Comparison of ENCODE assay signal across 11 cellular contexts in genomic region chr7:27101188-27101905, GRCh38. TPM values are rescaled to one million over a fixed set of nuclear protein-coding genes. Genes with fewer than 3 reads are reported as not detected.
DNase-seq lines count a peak whose midpoint lies in the region; ATAC-seq and TF ChIP-seq lines count a peak whose summit lies in the region.
"Had no signal": no experiment of that assay in that cellular context is flagged by ENCODE, and none has a peak within 500 bp of the region (broad histone marks: within the 10 kb centered on the region; RNA-seq: fewer than 3 reads in every experiment).

No MANE protein-coding gene starts in this region.

- peaks cover 21% of the 10 kb centered on the region for H3K4me1 ChIP-seq in CD8-positive, alpha-beta memory T cell (ENCODE audit: insufficient read depth, low read length)
- H3K4me1 ChIP-seq in neuronal stem cell (ENCODE audit: control insufficient read depth in 2 of 2, insufficient read depth in 1 of 2, low read depth in 1 of 2, low read length in 2 of 2): peaks cover 0 to 1% of the 10 kb centered on the region in 2 donors

- no peak overlapping the region for H3K23ac ChIP-seq in neuronal stem cell (ENCODE audit: low read depth, low read length, poor library complexity)

- no peak for TF ChIP-seq CTCF in glutamatergic neuron (IDR thresholded peaks at IDR 0.05; ENCODE audit: partially characterized antibody, unreplicated experiment)

- POLR2A ChIA-PET in CD8-positive, alpha-beta memory T cell (lab: Charles Lee): no interaction called here

- H3K9me3 ChIP-seq in CD8-positive, alpha-beta memory T cell (ENCODE audit: low read length): no peaks in the 10 kb centered on the region
- peaks cover 0 to 2% of the 10 kb centered on the region in 2 donors for H3K9me3 ChIP-seq in neuronal stem cell (replicated peaks in 1 of 2; ENCODE audit: control insufficient read depth in 2 of 2, insufficient read depth in 1 of 2, low read depth in 1 of 2, low read length in 2 of 2)

- H3K36me3 Mint-ChIP-seq in CD8-positive, alpha-beta memory T cell: peaks cover 9 to 23% (median 15%) of the 10 kb centered on the region in 3 donors
- peaks cover 4% of the 10 kb centered on the region for H3K36me3 Mint-ChIP-seq in glutamatergic neuron (ENCODE audit: unreplicated experiment)

- ATAC-seq in GM21447 (IDR thresholded peaks at IDR 0.05; ENCODE audit: unreplicated experiment) (no peak), GM19351 (IDR thresholded peaks at IDR 0.05; ENCODE audit: unreplicated experiment) (no peak)
- ATAC-seq: activated CD4-positive, CD25-positive, alpha-beta regulatory T cell treated with anti-CD3 and anti-CD28 coated beads, Interleukin-2, amount 50 U/mL, for 24 hours had no signal

- H3K27me3 Mint-ChIP-seq in CD8-positive, alpha-beta memory T cell: peaks cover 43 to 74% of the 10 kb centered on the region in 2 donors
- peaks cover 71% of the 10 kb centered on the region for H3K27me3 Mint-ChIP-seq in glutamatergic neuron (ENCODE audit: unreplicated experiment)

- WGBS in neuronal stem cell (ENCODE audit: extremely low coverage in 2 of 2, insufficient read length in 2 of 2, insufficient replicate concordance in 1 of 2), 2 donors: no CpG with 5 or more reads among the region's 23 CpGs

- H3K14ac ChIP-seq in neuronal stem cell (ENCODE audit: low read length): no peak overlapping the region

- peak overlapping the region in 5 of 7 donors; percentile 2 to 55 (median 23) for H3K4me3 Mint-ChIP-seq in CD8-positive, alpha-beta memory T cell
- H3K4me3 Mint-ChIP-seq in glutamatergic neuron (ENCODE audit: unreplicated experiment): peak overlapping the region; percentile 43

- H3K4me2 ChIP-seq in neuronal stem cell (ENCODE audit: insufficient read depth, low read length, poor library complexity, severe bottlenecking): peak overlapping the region; percentile 13

- H3K36me3 ChIP-seq in CD8-positive, alpha-beta memory T cell (ENCODE audit: insufficient read depth, low read length): no peaks in the 10 kb centered on the region
- H3K36me3 ChIP-seq in neuronal stem cell (replicated peaks in 1 of 2; ENCODE audit: control insufficient read depth in 2 of 2, insufficient read depth in 2 of 2, low read length in 2 of 2): no peaks in the 10 kb centered on the region

- H2BK120ac ChIP-seq in neuronal stem cell (ENCODE audit: low read depth, low read length): no peak overlapping the region

- no peak for DNase-seq in CD8-positive, alpha-beta memory T cell
- DNase-seq in amniotic epithelial cell (ENCODE audit: low read depth): peak; percentile 54
- DNase-seq in glutamatergic neuron: no peak
- DNase-seq in neuronal stem cell (ENCODE audit: low spot score): no peak
- no peak for DNase-seq in activated CD4-positive, alpha-beta T cell treated with anti-CD3 and anti-CD28 coated beads for 4 hours
- DNase-seq in NCI-H187 (lab: John Stamatoyannopoulos, UW): no peak
- DNase-seq: activated naive CD4-positive, alpha-beta T cell treated with anti-CD3 and anti-CD28 coated beads for 36 hours; NCI-H2171 had no signal

- H4K8ac ChIP-seq in neuronal stem cell (ENCODE audit: low read depth, low read length): no peak overlapping the region

- no peak overlapping the region for H3K9ac ChIP-seq in neuronal stem cell (ENCODE audit: low read depth, low read length, poor library complexity)

- no peak overlapping the region for H3K18ac ChIP-seq in neuronal stem cell (ENCODE audit: low read length)

- no peaks in the 10 kb centered on the region for H3K79me1 ChIP-seq in neuronal stem cell (ENCODE audit: low read depth, low read length)

- no peak overlapping the region for H2AK5ac ChIP-seq in neuronal stem cell (ENCODE audit: low read depth, low read length)

- H3K4me3 ChIP-seq in CD8-positive, alpha-beta memory T cell (ENCODE audit: low read length): no peak overlapping the region
- H3K4me3 ChIP-seq in neuronal stem cell (ENCODE audit: low read length in 2 of 2): no peak overlapping the region

- H3K27ac ChIP-seq in CD8-positive, alpha-beta memory T cell (ENCODE audit: low read depth, low read length): no peak overlapping the region
- H3K27ac ChIP-seq in neuronal stem cell (replicated peaks; ENCODE audit: low read length): no peak overlapping the region

- H3K4ac ChIP-seq in neuronal stem cell (ENCODE audit: low read length): no peak overlapping the region

- no peak overlapping the region for H2BK5ac ChIP-seq in neuronal stem cell (ENCODE audit: low read length)

- no peak overlapping the region for H4K91ac ChIP-seq in neuronal stem cell (ENCODE audit: low read depth, low read length, poor library complexity)

- no peak overlapping the region for H3K27ac Mint-ChIP-seq in CD8-positive, alpha-beta memory T cell
- peak overlapping the region; percentile 49 for H3K27ac Mint-ChIP-seq in glutamatergic neuron (ENCODE audit: unreplicated experiment)
- H3K27ac Mint-ChIP-seq: activated naive CD4-positive, alpha-beta T cell treated with anti-CD3 and anti-CD28 coated beads for 36 hours had no signal

- no peak overlapping the region for H2BK12ac ChIP-seq in neuronal stem cell (ENCODE audit: low read length)

- H2BK15ac ChIP-seq in neuronal stem cell (ENCODE audit: low read length): no peak overlapping the region

- peaks cover 38% of the 10 kb centered on the region for H3K27me3 ChIP-seq in CD8-positive, alpha-beta memory T cell (ENCODE audit: insufficient read depth, low read length, poor library complexity, severe bottlenecking)
- H3K27me3 ChIP-seq in neuronal stem cell (ENCODE audit: control insufficient read depth in 3 of 3, insufficient read depth in 3 of 3, low read depth in 1 of 3, low read length in 3 of 3): peaks cover 74 to 100% (median 93%) of the 10 kb centered on the region in 3 experiments

- H3K9me3 Mint-ChIP-seq in CD8-positive, alpha-beta memory T cell: no peaks in the 10 kb centered on the region
- peaks cover 35% of the 10 kb centered on the region for H3K9me3 Mint-ChIP-seq in glutamatergic neuron (ENCODE audit: unreplicated experiment)
- H3K9me3 Mint-ChIP-seq: activated naive CD4-positive, alpha-beta T cell treated with anti-CD3 and anti-CD28 coated beads for 36 hours had no signal

- H2AFZ ChIP-seq in neuronal stem cell (ENCODE audit: low read length): no peak overlapping the region

- CTCF ChIA-PET in CD8-positive, alpha-beta memory T cell (lab: Charles Lee): no interaction called here

- peaks cover 34 to 43% (median 35%) of the 10 kb centered on the region in 3 donors for H3K4me1 Mint-ChIP-seq in CD8-positive, alpha-beta memory T cell
- H3K4me1 Mint-ChIP-seq in glutamatergic neuron (ENCODE audit: low read depth, unreplicated experiment): peaks cover 14% of the 10 kb centered on the region

RNA-seq across cellular contexts. Expression of gene HOXA2, which starts 1.1 kb away (rescaled TPM):
- total RNA-seq in CD8-positive, alpha-beta memory T cell: not detected
- not detected for polyA plus RNA-seq in CD8-positive, alpha-beta memory T cell
- total RNA-seq in glutamatergic neuron (ENCODE audit: unreplicated experiment): not detected
- polyA plus RNA-seq in neuronal stem cell (2013, experiment 1 of 2): 0.04 TPM
- not detected for polyA plus RNA-seq in neuronal stem cell (2013, experiment 2 of 2)
- total RNA-seq: activated naive CD4-positive, alpha-beta T cell treated with anti-CD3 and anti-CD28 coated beads for 36 hours had no signal

RNA-seq across cellular contexts. Expression of gene HOXA1, which starts 5.5 kb away (rescaled TPM):
- total RNA-seq in CD8-positive, alpha-beta memory T cell: under 1 TPM; 0.31 to 0.38 TPM
- 0.75 TPM for polyA plus RNA-seq in CD8-positive, alpha-beta memory T cell
- total RNA-seq in glutamatergic neuron (ENCODE audit: unreplicated experiment): not detected
- not detected for polyA plus RNA-seq in neuronal stem cell (2013, experiment 1 of 2)
- not detected for polyA plus RNA-seq in neuronal stem cell (2013, experiment 2 of 2)

RNA-seq across cellular contexts. Expression of gene HOXA4, which starts 29.2 kb away (rescaled TPM):
- total RNA-seq in CD8-positive, alpha-beta memory T cell: under 1 TPM in 1 of 2 experiments, not detected in 1; 0.11 TPM
- polyA plus RNA-seq in CD8-positive, alpha-beta memory T cell: 0.20 TPM
- total RNA-seq in glutamatergic neuron (ENCODE audit: unreplicated experiment): not detected
- polyA plus RNA-seq in neuronal stem cell (2013, experiment 1 of 2): not detected
- polyA plus RNA-seq in neuronal stem cell (2013, experiment 2 of 2): not detected

RNA-seq across cellular contexts. Expression of gene HOXA5, which starts 42.1 kb away (rescaled TPM):
- not detected for total RNA-seq in CD8-positive, alpha-beta memory T cell
- polyA plus RNA-seq in CD8-positive, alpha-beta memory T cell: not detected
- not detected for total RNA-seq in glutamatergic neuron (ENCODE audit: unreplicated experiment)
- polyA plus RNA-seq in neuronal stem cell (2013, experiment 1 of 2): not detected
- not detected for polyA plus RNA-seq in neuronal stem cell (2013, experiment 2 of 2)
- total RNA-seq: activated naive CD4-positive, alpha-beta T cell treated with anti-CD3 and anti-CD28 coated beads for 36 hours had no signal

RNA-seq across cellular contexts. Expression of gene HOXA6, which starts 46.2 kb away (rescaled TPM):
- total RNA-seq in CD8-positive, alpha-beta memory T cell: not detected
- not detected for polyA plus RNA-seq in CD8-positive, alpha-beta memory T cell
- total RNA-seq in glutamatergic neuron (ENCODE audit: unreplicated experiment): not detected
- not detected for polyA plus RNA-seq in neuronal stem cell (2013, experiment 1 of 2)
- not detected for polyA plus RNA-seq in neuronal stem cell (2013, experiment 2 of 2)
- total RNA-seq: activated naive CD4-positive, alpha-beta T cell treated with anti-CD3 and anti-CD28 coated beads for 36 hours had no signal
